11 cellular contexts compared by ENCODE assay signal in the genomic region with DNA sequence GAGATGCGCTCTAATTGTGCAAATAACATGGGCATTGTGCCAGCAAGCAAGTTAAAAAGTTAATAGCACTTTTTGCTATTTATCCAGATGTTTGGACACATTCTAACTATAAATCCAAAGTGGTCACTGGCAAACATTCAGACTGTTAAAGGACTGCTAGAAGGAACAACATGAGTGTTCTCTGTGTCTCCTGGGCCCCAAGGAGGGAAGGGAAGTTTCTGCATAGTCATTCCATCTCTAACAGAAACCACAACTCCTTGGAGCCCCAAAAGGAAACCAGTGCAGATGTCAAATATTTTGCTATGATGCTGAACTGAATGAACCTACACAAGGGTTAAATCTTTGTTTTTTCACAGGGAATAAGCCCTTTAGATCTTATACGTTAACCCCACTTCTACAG.
DNase-seq lines count a peak whose midpoint lies in the region; ATAC-seq, FAIRE-seq and TF ChIP-seq lines count a peak whose summit lies in the region.
"Had no signal": no experiment of that assay in that cellular context is flagged by ENCODE, and none has a peak within 500 bp of the region (broad histone marks: within the 10 kb centered on the region; RNA-seq: fewer than 3 reads in every experiment).

No MANE protein-coding gene starts in this region.

- intact Hi-C loops in CD4-positive, alpha-beta memory T cell (cut with micrococcal nuclease) = no loop called here

- no peak overlapping the region for H3K4me3 Mint-ChIP-seq in CD4-positive, alpha-beta memory T cell
- H3K4me3 Mint-ChIP-seq: activated CD8-positive, alpha-beta T cell treated with anti-CD3 and anti-CD28 coated beads for 36 hours had no signal

- TF ChIP-seq CTCF in D721Med (IDR thresholded peaks at IDR 0.05; ENCODE audit: insufficient read depth, missing control alignments) = no peak

- H3K36me3 Mint-ChIP-seq in CD4-positive, alpha-beta memory T cell = no peaks in the 10 kb centered on the region

- no peak overlapping the region for H3K4me3 ChIP-seq in MG63
- H3K4me3 ChIP-seq in CD4-positive, alpha-beta memory T cell (ENCODE audit: low read length in 2 of 2) = no peak overlapping the region

- POLR2A ChIA-PET in CD4-positive, alpha-beta memory T cell (lab: Charles Lee; ENCODE audit: partially characterized antibody) = no interaction called here

- no peak for FAIRE-seq in D721Med (lab: Jason Lieb, UNC)
- FAIRE-seq: endothelial cell of umbilical vein had no signal

- DNase-seq in M059J (ENCODE audit: low read depth) = peak; percentile 20
- peak; percentile 6 for DNase-seq in renal cortical epithelial cell (ENCODE audit: low read depth)
- DNase-seq in DMS153 treated with DMSO at 0.1 percent for 48 hours (lab: John Stamatoyannopoulos, UW; ENCODE audit: unreplicated experiment) = no peak
- no peak for DNase-seq in D721Med (ENCODE audit: insufficient read length, low spot score)
- DNase-seq in MG63 = no peak
- no peak for DNase-seq in CD4-positive, alpha-beta memory T cell
- DNase-seq: activated CD8-positive, alpha-beta T cell treated with anti-CD3 and anti-CD28 coated beads for 36 hours; NCI-H524 had no signal

- H3K4me1 ChIP-seq in CD4-positive, alpha-beta memory T cell (ENCODE audit: insufficient read depth, low read length) = no peaks in the 10 kb centered on the region

- peaks cover 0 to 2% of the 10 kb centered on the region in 2 donors for H3K27me3 Mint-ChIP-seq in CD4-positive, alpha-beta memory T cell
- H3K27me3 Mint-ChIP-seq: activated CD8-positive, alpha-beta T cell treated with anti-CD3 and anti-CD28 coated beads for 36 hours had no signal

- CTCF ChIA-PET in CD4-positive, alpha-beta memory T cell (lab: Charles Lee; ENCODE audit: partially characterized antibody) = no interaction called here

- no peak overlapping the region for H3K27ac Mint-ChIP-seq in CD4-positive, alpha-beta memory T cell
- H3K27ac Mint-ChIP-seq: activated CD8-positive, alpha-beta T cell treated with anti-CD3 and anti-CD28 coated beads for 36 hours had no signal

- no peaks in the 10 kb centered on the region for H3K36me3 ChIP-seq in MG63
- H3K36me3 ChIP-seq in CD4-positive, alpha-beta memory T cell (ENCODE audit: insufficient read depth, low read length) = no peaks in the 10 kb centered on the region

- H3K27me3 ChIP-seq in MG63 = no peaks in the 10 kb centered on the region
- no peaks in the 10 kb centered on the region for H3K27me3 ChIP-seq in CD4-positive, alpha-beta memory T cell (ENCODE audit: insufficient read depth, low read length)

- peaks cover 6 to 14% (median 8%) of the 10 kb centered on the region in 4 donors for H3K4me1 Mint-ChIP-seq in CD4-positive, alpha-beta memory T cell

- H3K9me3 ChIP-seq in MG63 = no peaks in the 10 kb centered on the region
- H3K9me3 ChIP-seq in CD4-positive, alpha-beta memory T cell (ENCODE audit: control insufficient read depth in 1 of 2, low read length in 2 of 2) = no peaks in the 10 kb centered on the region

- ATAC-seq in GM18867 (IDR thresholded peaks at IDR 0.05; ENCODE audit: unreplicated experiment) (peak; percentile 58), HG02623 (IDR thresholded peaks at IDR 0.05; ENCODE audit: unreplicated experiment) (peak; percentile 40)
- ATAC-seq: activated CD8-positive, alpha-beta T cell treated with anti-CD3 and anti-CD28 coated beads for 36 hours had no signal

- peaks cover 0 to 2% (median 0%) of the 10 kb centered on the region in 8 donors for H3K9me3 Mint-ChIP-seq in CD4-positive, alpha-beta memory T cell

- H3K27ac ChIP-seq in CD4-positive, alpha-beta memory T cell (ENCODE audit: low read depth, low read length) = no peak overlapping the region

Comparison
In these comparisons a context has a peak if more than half of its experiments do, and no peak if none do; other contexts are left out.
1. DNase-seq: peak in M059J (single experiment) and renal cortical epithelial cell (single experiment); none in DMS153 treated with DMSO at 0.1 percent for 48 hours (single experiment), D721Med (single experiment), MG63 (single experiment) and CD4-positive, alpha-beta memory T cell (0 of 5).